Comparison of ENCODE assay signal across 26 cellular contexts in genomic region chrX:122187065-122187464, GRCh38.
"Had no signal": no experiment of that assay in that cellular context is flagged by ENCODE, and none has a peak within 500 bp of the region (broad histone marks: within the 10 kb centered on the region; RNA-seq: fewer than 3 reads in every experiment).

No MANE protein-coding gene starts in this region.

- H3K27ac ChIP-seq: brain microvascular endothelial cell, colonic mucosa, dorsolateral prefrontal cortex, gastroesophageal sphincter had no signal

- DNase-seq: activated CD4-positive, alpha-beta memory T cell treated with anti-CD3 and anti-CD28 coated beads for 36 hours; activated CD4-positive, alpha-beta T cell treated with anti-CD3 and anti-CD28 coated beads for 36 hours; activated CD4-positive, alpha-beta T cell treated with anti-CD3 and anti-CD28 coated beads, Interleukin-2, amount 10 ng/mL, durations not matched to agents 24 days and 14 days; activated CD4-positive, CD25-positive, alpha-beta regulatory T cell; activated CD4-positive, CD25-positive, alpha-beta regulatory T cell treated with anti-CD3 and anti-CD28 coated beads, Interleukin-2, amount 50 U/mL, for 72 hours; activated CD8-positive, alpha-beta memory T cell treated with anti-CD3 and anti-CD28 coated beads, Interleukin-2, amount 10 ng/mL, durations not matched to agents 7 days and 5 days; activated CD8-positive, alpha-beta memory T cell treated with anti-CD3 and anti-CD28 coated beads, Interleukin-2, amount 50 U/mL, for 4 hours; activated CD8-positive, alpha-beta T cell treated with anti-CD3 and anti-CD28 coated beads, Interleukin-2, amount 10 ng/mL, durations not matched to agents 7 days and 5 days; activated gamma-delta T cell; activated naive CD4-positive, alpha-beta T cell; activated naive CD4-positive, alpha-beta T cell treated with anti-CD3 and anti-CD28 coated beads, Interleukin-2, amount 10 ng/mL, durations not matched to agents 7 days and 5 days; activated T-cell treated with anti-CD3 and anti-CD28 coated beads, Interleukin-2, amount 50 U/mL, for 1 hour; activated T-cell treated with anti-CD3 and anti-CD28 coated beads, Interleukin-2, amount 50 U/mL, for 48 hours; amniotic stem cell; anterior cingulate cortex; brain microvascular endothelial cell; caudate nucleus; cerebellar nuclear complex; colonic mucosa; dorsolateral prefrontal cortex; effector memory CD4-positive, alpha-beta T cell; endodermal cell; foreskin melanocyte; T-helper 2 cell had no signal

- H3K4me1 ChIP-seq: colonic mucosa had no signal

- H3K4me3 ChIP-seq: colonic mucosa, dorsolateral prefrontal cortex, gastroesophageal sphincter had no signal

- ATAC-seq: activated CD4-positive, alpha-beta T cell treated with anti-CD3 and anti-CD28 coated beads for 36 hours; activated CD8-positive, alpha-beta memory T cell treated with anti-CD3 and anti-CD28 coated beads, Interleukin-2, amount 10 ng/mL, durations not matched to agents 7 days and 5 days; activated CD8-positive, alpha-beta T cell treated with anti-CD3 and anti-CD28 coated beads, Interleukin-2, amount 10 ng/mL, durations not matched to agents 7 days and 5 days; esophagus mucosa; gastroesophageal sphincter had no signal

- H3K36me3 ChIP-seq: brain microvascular endothelial cell, colonic mucosa, gastroesophageal sphincter had no signal

- H3K9me3 ChIP-seq: colonic mucosa, gastroesophageal sphincter had no signal

- H3K27me3 ChIP-seq: brain microvascular endothelial cell, colonic mucosa, gastroesophageal sphincter had no signal
